ENCODE assay signal across 34 cellular contexts in genomic region chr3:134007819-134008218, GRCh38. TPM values are rescaled to one million over a fixed set of nuclear protein-coding genes. Genes with fewer than 3 reads are reported as not detected.
"Had no signal": no experiment of that assay in that cellular context is flagged by ENCODE, and none has a peak within 500 bp of the region (broad histone marks: within the 10 kb centered on the region; RNA-seq: fewer than 3 reads in every experiment).

No MANE protein-coding gene starts in this region.

- H3K4me1 Mint-ChIP-seq: activated B cell treated with CpG ODN at 0.5 μM for 24 hours; activated CD4-positive, alpha-beta T cell treated with anti-CD3 and anti-CD28 coated beads for 36 hours; activated naive CD8-positive, alpha-beta T cell treated with anti-CD3 and anti-CD28 coated beads for 36 hours; naive B cell; stimulated activated memory B cell treated with anti-CD40 and anti-IgM and Interleukin-4, amounts not matched to agents 10 μg/mL and 1 μg/mL and 100 μg/mL, for 72 hours; T-helper 17 cell had no signal

- H3K36me3 Mint-ChIP-seq: activated naive CD8-positive, alpha-beta T cell treated with anti-CD3 and anti-CD28 coated beads for 36 hours; stimulated activated memory B cell treated with anti-CD40 and anti-IgM and Interleukin-4, amounts not matched to agents 10 μg/mL and 1 μg/mL and 100 μg/mL, for 72 hours had no signal

- H3K27ac ChIP-seq: adrenal gland, ascending aorta, brain microvascular endothelial cell, coronary artery, dorsolateral prefrontal cortex, gastrocnemius medialis, left ventricle myocardium inferior, neutrophil, pancreas, prostate gland, stomach, thyroid gland, upper lobe of right lung had no signal

- H3K4me3 ChIP-seq: adrenal gland, ascending aorta, coronary artery, dorsolateral prefrontal cortex, gastrocnemius medialis, left ventricle myocardium inferior, lung, pancreas, prostate gland, stomach, thyroid gland, upper lobe of right lung had no signal

- H3K27ac Mint-ChIP-seq: activated B cell treated with CpG ODN at 0.5 μM for 24 hours; activated CD4-positive, alpha-beta T cell treated with anti-CD3 and anti-CD28 coated beads for 36 hours; activated naive CD8-positive, alpha-beta T cell treated with anti-CD3 and anti-CD28 coated beads for 36 hours; activated T-cell treated with anti-CD3 and anti-CD28 coated beads, Interleukin-2, amount 50 U/mL, for 72 hours; effector memory CD8-positive, alpha-beta T cell; nephron progenitor cell; stimulated activated memory B cell treated with anti-CD40 and anti-IgM and Interleukin-4, amounts not matched to agents 10 μg/mL and 1 μg/mL and 100 μg/mL, for 72 hours; T-helper 17 cell had no signal

- H3K4me1 ChIP-seq: adrenal gland, ascending aorta, gastrocnemius medialis, left ventricle myocardium inferior, pancreas, prostate gland, stomach had no signal

- H3K4me3 Mint-ChIP-seq: activated B cell treated with CpG ODN at 0.5 μM for 24 hours; activated CD4-positive, alpha-beta T cell treated with anti-CD3 and anti-CD28 coated beads for 36 hours; activated naive CD8-positive, alpha-beta T cell treated with anti-CD3 and anti-CD28 coated beads for 36 hours; activated T-cell treated with anti-CD3 and anti-CD28 coated beads, Interleukin-2, amount 50 U/mL, for 72 hours; effector memory CD8-positive, alpha-beta T cell; naive B cell; nephron progenitor cell; stimulated activated memory B cell treated with anti-CD40 and anti-IgM and Interleukin-4, amounts not matched to agents 10 μg/mL and 1 μg/mL and 100 μg/mL, for 72 hours; T-helper 17 cell had no signal

- H3K9me3 ChIP-seq: ascending aorta, gastrocnemius medialis, neutrophil, pancreas, prostate gland, thyroid gland, upper lobe of right lung had no signal

- H3K27me3 ChIP-seq: adrenal gland, ascending aorta, brain microvascular endothelial cell, gastrocnemius medialis, neutrophil, pancreas, thyroid gland, upper lobe of right lung had no signal

- DNase-seq: activated B cell treated with CpG ODN at 0.5 μM for 24 hours; activated CD4-positive, alpha-beta T cell treated with anti-CD3 and anti-CD28 coated beads for 36 hours; activated CD4-positive, alpha-beta T cell treated with anti-CD3 and anti-CD28 coated beads, Interleukin-2, amount 50 U/mL, for 4 hours; activated naive CD4-positive, alpha-beta T cell treated with Interleukin-2 at 50 U/mL for 16 hours; activated naive CD8-positive, alpha-beta T cell treated with anti-CD3 and anti-CD28 coated beads for 36 hours; activated T-cell treated with anti-CD3 and anti-CD28 coated beads for 4 hours; activated T-cell treated with anti-CD3 and anti-CD28 coated beads, Interleukin-2, amount 50 U/mL, for 72 hours; adrenal gland; brain microvascular endothelial cell; dorsolateral prefrontal cortex; effector memory CD8-positive, alpha-beta T cell; erythroblast; gastrocnemius medialis; glutamatergic neuron; left ventricle myocardium inferior; naive B cell; nephron progenitor cell; pancreas; retina; small intestine; stimulated activated CD4-positive, alpha-beta T cell treated with anti-CD3 and anti-CD28 coated beads, Interleukin-1b, Interleukin-23, amount 100 ng/mL, for 48 hours; stimulated activated CD4-positive, alpha-beta T cell treated with anti-CD3 and anti-CD28 coated beads, Interleukin-4, amount 100 ng/mL, for 4 hours; stimulated activated CD8-positive, alpha-beta memory T cell treated with anti-CD3 and anti-CD28 coated beads, Interleukin-4, amount 100 ng/mL, for 48 hours; stomach; T-helper 17 cell; thyroid gland; upper lobe of right lung had no signal

- ATAC-seq: activated CD4-positive, alpha-beta T cell treated with anti-CD3 and anti-CD28 coated beads for 36 hours; activated T-cell treated with anti-CD3 and anti-CD28 coated beads, Interleukin-2, amount 50 U/mL, for 72 hours; effector memory CD8-positive, alpha-beta T cell; gastrocnemius medialis; pancreas; sciatic nerve; stimulated activated memory B cell treated with anti-CD40 and anti-IgM and Interleukin-4, amounts not matched to agents 10 μg/mL and 1 μg/mL and 100 μg/mL, for 72 hours; T-helper 17 cell had no signal

- H3K9me3 Mint-ChIP-seq: activated naive CD8-positive, alpha-beta T cell treated with anti-CD3 and anti-CD28 coated beads for 36 hours; effector memory CD8-positive, alpha-beta T cell had no signal

- H3K36me3 ChIP-seq: adrenal gland, ascending aorta, brain microvascular endothelial cell, gastrocnemius medialis, left ventricle myocardium inferior, neutrophil, pancreas, prostate gland, stomach, thyroid gland, upper lobe of right lung had no signal

RNA-seq across cellular contexts. Expression of gene SLCO2A1, which starts 21.9 kb away (rescaled TPM):
- total RNA-seq: activated B cell treated with CpG ODN at 0.5 μM for 24 hours; activated CD4-positive, alpha-beta T cell treated with anti-CD3 and anti-CD28 coated beads for 36 hours had no signal
